In genomic region chr16:75534560-75535205, GRCh38 we compare ENCODE assay signal across 18 cellular contexts. TPM values are rescaled to one million over a fixed set of nuclear protein-coding genes. Genes with fewer than 3 reads are reported as not detected.
"Had no signal": no experiment of that assay in that cellular context is flagged by ENCODE, and none has a peak within 500 bp of the region (broad histone marks: within the 10 kb centered on the region; RNA-seq: fewer than 3 reads in every experiment).

No MANE protein-coding gene starts in this region.

- H3K27me3 ChIP-seq: adrenal gland, testis, vagina had no signal

- DNase-seq: activated CD4-positive, alpha-beta T cell treated with anti-CD3 and anti-CD28 coated beads, Interleukin-2, amount 10 ng/mL, durations not matched to agents 24 days and 14 days; activated naive CD4-positive, alpha-beta T cell treated with anti-CD3 and anti-CD28 coated beads, Interleukin-2, amount 50 U/mL, for 16 hours; adrenal gland; central memory CD4-positive, alpha-beta T cell; midbrain; naive thymus-derived CD8-positive, alpha-beta T cell; stimulated activated CD4-positive, alpha-beta T cell treated with anti-CD3 and anti-CD28 coated beads, Interleukin-4, amount 100 ng/mL, for 4 hours; stimulated activated naive CD8-positive, alpha-beta T cell treated with anti-CD3 and anti-CD28 coated beads, Interleukin-15, amount 100 ng/mL, for 72 hours; T-helper 17 cell; testis had no signal

- H3K27ac ChIP-seq: adrenal gland, testis, vagina had no signal

- ATAC-seq: activated T-helper 17 cell treated with anti-CD3 and anti-CD28 coated beads, Interleukin-2, amount 50 U/mL, for 72 hours; naive thymus-derived CD8-positive, alpha-beta T cell; T-helper 17 cell had no signal

- H3K36me3 ChIP-seq: adrenal gland, vagina had no signal

- H3K4me1 ChIP-seq: adrenal gland, testis, vagina had no signal

- H3K9me3 ChIP-seq: adrenal gland, testis, vagina had no signal

- H3K4me3 ChIP-seq: adrenal gland, lung, testis, vagina had no signal

RNA-seq across cellular contexts. Expression of gene CHST5, which starts 1.2 kb away (rescaled TPM):
- total RNA-seq: activated CD4-positive, alpha-beta T cell treated with anti-CD3 and anti-CD28 coated beads, Interleukin-2, amount 10 ng/mL, durations not matched to agents 24 days and 14 days; activated T-helper 17 cell treated with anti-CD3 and anti-CD28 coated beads, Interleukin-2, amount 50 U/mL, for 72 hours; epithelial cell of proximal tubule; kidney epithelial cell; naive thymus-derived CD8-positive, alpha-beta T cell; pulmonary artery endothelial cell; skeletal muscle tissue; vagina; WTC11 had no signal
- polyA plus RNA-seq: naive thymus-derived CD8-positive, alpha-beta T cell had no signal

RNA-seq across cellular contexts. Expression of gene CHST6, which starts 39.4 kb away (rescaled TPM):
- total RNA-seq: activated CD4-positive, alpha-beta T cell treated with anti-CD3 and anti-CD28 coated beads, Interleukin-2, amount 10 ng/mL, durations not matched to agents 24 days and 14 days; activated T-helper 17 cell treated with anti-CD3 and anti-CD28 coated beads, Interleukin-2, amount 50 U/mL, for 72 hours; naive thymus-derived CD8-positive, alpha-beta T cell; T-helper 17 cell had no signal
- polyA plus RNA-seq: naive thymus-derived CD8-positive, alpha-beta T cell had no signal
